16 cellular contexts compared by ENCODE assay signal in genomic region chr10:23945845-23946244, GRCh38.
DNase-seq lines count a peak whose midpoint lies in the region; ATAC-seq and TF ChIP-seq lines count a peak whose summit lies in the region.
"Had no signal": no experiment of that assay in that cellular context is flagged by ENCODE, and none has a peak within 500 bp of the region (broad histone marks: within the 10 kb centered on the region; RNA-seq: fewer than 3 reads in every experiment).

No MANE protein-coding gene starts in this region.

- H2AFZ ChIP-seq in MM.1S (ENCODE audit: low read length), result no peak overlapping the region

- peak overlapping the region; percentile 19 for H3K4me2 ChIP-seq in BLaER1
- no peak overlapping the region for H3K4me2 ChIP-seq in MM.1S (ENCODE audit: low read depth, low read length)

- intact Hi-C loops in left lung (cut with DNase I), result no loop called here

- H3K9me3 ChIP-seq in BLaER1, result no peaks in the 10 kb centered on the region
- no peaks in the 10 kb centered on the region for H3K9me3 ChIP-seq in MM.1S (replicated peaks; ENCODE audit: insufficient read depth, low read length)
- H3K9me3 ChIP-seq in left lung, result no peaks in the 10 kb centered on the region
- H3K9me3 ChIP-seq: BE2C, Caco-2 had no signal

- H4K20me1 ChIP-seq in BLaER1, result no peaks in the 10 kb centered on the region
- no peaks in the 10 kb centered on the region for H4K20me1 ChIP-seq in MM.1S (ENCODE audit: insufficient read depth, low read length)
- H4K20me1 ChIP-seq: BLaER1 treated with 17β-estradiol and CSF1 and Interleukin-3, amounts not matched to agents 10 nM and 100 nM had no signal

- H3K27ac ChIP-seq in BLaER1 (no peak overlapping the region), MM.1S (ENCODE audit: low read length) (no peak overlapping the region), left lung (no peak overlapping the region)
- H3K27ac ChIP-seq: BLaER1 treated with 17β-estradiol and CSF1 and Interleukin-3, amounts not matched to agents 10 nM and 100 nM; C4-2B had no signal

- DNase-seq in MM.1S (peak; percentile 70), left lung (no peak), putamen (ENCODE audit: low spot score) (no peak), H7 (no peak)
- DNase-seq: 8988T; ACHN; BE2C; Caco-2; Calu3; CD4-positive, alpha-beta T cell; CD8-positive, alpha-beta T cell; GF-D8 had no signal

- H3F3A ChIP-seq in MM.1S (ENCODE audit: insufficient read depth, low read length), result no peaks in the 10 kb centered on the region

- H3K9ac ChIP-seq in BLaER1 (no peak overlapping the region), MM.1S (ENCODE audit: low read length) (no peak overlapping the region)
- H3K9ac ChIP-seq: BLaER1 treated with 17β-estradiol and CSF1 and Interleukin-3, amounts not matched to agents 10 nM and 100 nM had no signal

- peak; percentile 33 for ATAC-seq in left lung
- no peak for ATAC-seq in HG02610 (IDR thresholded peaks at IDR 0.05; ENCODE audit: unreplicated experiment)
- ATAC-seq: CD8-positive, alpha-beta T cell had no signal

- no peak for TF ChIP-seq CTCF in MM.1S (IDR thresholded peaks at IDR 0.05; ENCODE audit: low read length)
- no peak for TF ChIP-seq CTCF in left lung (IDR thresholded peaks at IDR 0.05)

- no peaks in the 10 kb centered on the region for H3K27me3 ChIP-seq in BLaER1
- peaks cover 12% of the 10 kb centered on the region for H3K27me3 ChIP-seq in MM.1S (replicated peaks; ENCODE audit: insufficient read depth, low read length)
- H3K27me3 ChIP-seq in left lung, result no peaks in the 10 kb centered on the region
- no peaks in the 10 kb centered on the region for H3K27me3 ChIP-seq in H7 (ENCODE audit: control insufficient read depth, insufficient read depth, low read length)
- H3K27me3 ChIP-seq: BE2C; BLaER1 treated with 17β-estradiol and CSF1 and Interleukin-3, amounts not matched to agents 10 nM and 100 nM had no signal

- H3K4me3 ChIP-seq in BLaER1 (no peak overlapping the region), MM.1S (ENCODE audit: low read length) (no peak overlapping the region), left lung (no peak overlapping the region), H7 (ENCODE audit: insufficient read depth, low read depth, low read length) (no peak overlapping the region)
- H3K4me3 ChIP-seq: BLaER1 treated with 17β-estradiol and CSF1 and Interleukin-3, amounts not matched to agents 10 nM and 100 nM had no signal

- H3K36me3 ChIP-seq in BLaER1 (no peaks in the 10 kb centered on the region), MM.1S (replicated peaks; ENCODE audit: insufficient read depth, low read length) (no peaks in the 10 kb centered on the region), left lung (no peaks in the 10 kb centered on the region), H7 (replicated peaks; ENCODE audit: control insufficient read depth, insufficient read depth, low read length) (no peaks in the 10 kb centered on the region)
- H3K36me3 ChIP-seq: BE2C; BLaER1 treated with 17β-estradiol and CSF1 and Interleukin-3, amounts not matched to agents 10 nM and 100 nM had no signal

- no peaks in the 10 kb centered on the region for H3K9me2 ChIP-seq in MM.1S (replicated peaks; ENCODE audit: insufficient read depth, low read length)

- no peaks in the 10 kb centered on the region for H3K79me2 ChIP-seq in MM.1S (ENCODE audit: low read length)

- peaks cover 8% of the 10 kb centered on the region for H3K4me1 ChIP-seq in BLaER1
- H3K4me1 ChIP-seq in MM.1S (ENCODE audit: low read length), result no peaks in the 10 kb centered on the region
- H3K4me1 ChIP-seq in left lung, result no peaks in the 10 kb centered on the region
- H3K4me1 ChIP-seq: BE2C, Caco-2 had no signal
